Comparison of ENCODE assay signal across 8 cellular contexts in genomic region chr17:76266244-76266938, GRCh38. TPM values are rescaled to one million over a fixed set of nuclear protein-coding genes. Genes with fewer than 3 reads are reported as not detected.
DNase-seq lines count a peak whose midpoint lies in the region; ATAC-seq, FAIRE-seq and TF ChIP-seq lines count a peak whose summit lies in the region.

No MANE protein-coding gene starts in this region.

- dilution Hi-C loops in IMR-90 (cut with HindIII; ENCODE audit: low sequenced_read_pairs, unreplicated experiment), result no loop called here

- no peaks in the 10 kb centered on the region for H3K27me3 Mint-ChIP-seq in CD4-positive, alpha-beta T cell

- no peaks in the 10 kb centered on the region for H3K27me3 ChIP-seq in CD4-positive, alpha-beta T cell (ENCODE audit: control insufficient read depth, insufficient read depth, low read length)
- H3K27me3 ChIP-seq in IMR-90 (ENCODE audit: control insufficient read depth, insufficient read depth, low read length) (no peaks in the 10 kb centered on the region), adrenal gland (no peaks in the 10 kb centered on the region), stomach smooth muscle (ENCODE audit: control insufficient read depth in 1 of 2, insufficient read depth in 2 of 2, low read length in 2 of 2) (no peaks in the 10 kb centered on the region)

- no peak for TF ChIP-seq RAD21 in IMR-90 (IDR thresholded peaks at IDR 0.05; ENCODE audit: low read length)

- peaks cover 32 to 57% of the 10 kb centered on the region in 2 experiments for H3K79me1 ChIP-seq in IMR-90 (ENCODE audit: low read depth in 1 of 2, low read length in 2 of 2)

- H3K4me3 ChIP-seq in IMR-90 (ENCODE audit: insufficient read depth, low read depth, low read length) (peak overlapping the region; percentile 100), adrenal gland (peak overlapping the region; percentile 44 to 94 (median 76)), kidney (ENCODE audit: low read length in 2 of 2) (peak overlapping the region; percentile 72 to 87), stomach smooth muscle (ENCODE audit: low read length in 2 of 2) (peak overlapping the region; percentile 81 to 86)

- peak overlapping the region; percentile 90 for H2AFZ ChIP-seq in IMR-90 (replicated peaks; ENCODE audit: low read length, poor library complexity)

- CTCF ChIA-PET in CD4-positive, alpha-beta T cell (lab: Charles Lee), result interaction anchor here (0.7 to 6.5 kb wide), 7 partner anchors 14 to 145 kb away, joined by 4 to 29 read pairs (median 9); partner anchors contain the start of gene FOXJ1
- CTCF ChIA-PET in IMR-90 (lab: Yijun Ruan, JAX), result no interaction called here

- peak overlapping the region; percentile 30 to 95 for H4K8ac ChIP-seq in IMR-90 (ENCODE audit: low read depth in 2 of 2, low read length in 2 of 2)

- no peak overlapping the region for H2BK20ac ChIP-seq in IMR-90 (ENCODE audit: low read depth, low read length)

- H3K18ac ChIP-seq in IMR-90 (ENCODE audit: low read depth, low read length), result peak overlapping the region; percentile 30

- peak overlapping the region; percentile 88 for H3K4me2 ChIP-seq in IMR-90 (ENCODE audit: low read depth, low read length)

- peaks cover 15% of the 10 kb centered on the region for H3K9me1 ChIP-seq in IMR-90 (ENCODE audit: insufficient read depth, low read length)

- H2BK120ac ChIP-seq in IMR-90 (ENCODE audit: low read depth, low read length), result peak overlapping the region; percentile 71; the same call in 1 of the 2 replicates

- ATAC-seq in CD4-positive, alpha-beta T cell (ENCODE audit: poor library complexity), result no peak
- peak; percentile 6; the same call in 1 of the 2 replicates for ATAC-seq in IMR-90 (ENCODE audit: low read depth)
- ATAC-seq in HG03469 (IDR thresholded peaks at IDR 0.05; ENCODE audit: unreplicated experiment), result no peak

- peak overlapping the region; percentile 96 for H3K4ac ChIP-seq in IMR-90 (ENCODE audit: low read depth, low read length)

- TF ChIP-seq POLR2A in IMR-90 (IDR thresholded peaks at IDR 0.05; ENCODE audit: low read depth, low read length), result no peak
- TF ChIP-seq POLR2A in adrenal gland (IDR thresholded peaks at IDR 0.05), result no peak

- peak overlapping the region; percentile 93 for H3K56ac ChIP-seq in IMR-90 (ENCODE audit: extremely low read depth, insufficient read depth, low read length)

- peak overlapping the region; percentile 14; the same call in 1 of the 2 replicates for H4K5ac ChIP-seq in IMR-90 (ENCODE audit: low read depth, low read length)

- H4K20me1 ChIP-seq in IMR-90 (ENCODE audit: insufficient read depth, low read length), result no peaks in the 10 kb centered on the region

- H3K4me1 ChIP-seq in IMR-90 (ENCODE audit: control insufficient read depth, insufficient read depth, low read length) (peaks cover 10% of the 10 kb centered on the region), adrenal gland (replicated peaks in 1 of 2) (peaks cover 10 to 42% of the 10 kb centered on the region in 2 donors), kidney (ENCODE audit: control insufficient read depth in 1 of 2, insufficient read depth in 1 of 2, low read depth in 1 of 2, low read length in 2 of 2) (peaks cover 38 to 49% of the 10 kb centered on the region in 2 donors), stomach smooth muscle (ENCODE audit: control insufficient read depth, insufficient read depth, low read length) (peaks cover 38% of the 10 kb centered on the region)

- peak overlapping the region; percentile 91 for H3K27ac ChIP-seq in CD4-positive, alpha-beta T cell (ENCODE audit: low read depth, low read length)
- H3K27ac ChIP-seq in IMR-90 (ENCODE audit: insufficient read depth, low read length) (peak overlapping the region; percentile 59), adrenal gland (peak overlapping the region in 4 of 5 donors; percentile 52 to 96 (median 78)), kidney (ENCODE audit: low read depth in 2 of 2, low read length in 2 of 2) (peak overlapping the region; percentile 82 to 92), stomach smooth muscle (ENCODE audit: low read length) (peak overlapping the region; percentile 67)

- peaks cover 49% of the 10 kb centered on the region for H3K36me3 Mint-ChIP-seq in CD4-positive, alpha-beta T cell (ENCODE audit: low read depth)

- H3K9me3 ChIP-seq in CD4-positive, alpha-beta T cell (ENCODE audit: control insufficient read depth, low read length), result no peaks in the 10 kb centered on the region
- H3K9me3 ChIP-seq in IMR-90 (ENCODE audit: control insufficient read depth, insufficient read depth, low read length) (no peaks in the 10 kb centered on the region), adrenal gland (replicated peaks in 1 of 3) (no peaks in the 10 kb centered on the region), kidney (ENCODE audit: control insufficient read depth in 1 of 2, low read length in 2 of 2) (no peaks in the 10 kb centered on the region), stomach smooth muscle (ENCODE audit: control insufficient read depth in 2 of 2, low read length in 2 of 2) (no peaks in the 10 kb centered on the region)

- no peaks in the 10 kb centered on the region for H3K9me3 Mint-ChIP-seq in CD4-positive, alpha-beta T cell

- peak in 1 of 10 experiments; percentile 43 for DNase-seq in CD4-positive, alpha-beta T cell
- DNase-seq in IMR-90 (peak; percentile 30), adrenal gland (peak in 1 of 7 donors; percentile 24), kidney (no peak)
- no peak for DNase-seq in central memory CD4-positive, alpha-beta T cell
- no peak for DNase-seq in activated CD4-positive, CD25-positive, alpha-beta regulatory T cell treated with anti-CD3 and anti-CD28 coated beads, Interleukin-2, amount 50 U/mL, for 72 hours

- WGBS in IMR-90 (ENCODE audit: extremely low coverage in 2 of 2, insufficient read length in 1 of 2), 2 experiments, result no CpG with 5 or more reads among the region's 12 CpGs
- 5 to 18% (median 8%) methylated on average over 4 to 12 of the region's 12 CpGs for WGBS in adrenal gland, 4 donors

- H3K14ac ChIP-seq in IMR-90 (replicated peaks; ENCODE audit: low read depth, low read length), result peak overlapping the region; percentile 99

- peak overlapping the region; percentile 96 for H4K91ac ChIP-seq in IMR-90 (ENCODE audit: insufficient read depth, low read depth, low read length)

- H3K4me1 Mint-ChIP-seq in CD4-positive, alpha-beta T cell (ENCODE audit: low read depth), result peaks cover 75% of the 10 kb centered on the region

- peak overlapping the region; percentile 88 for H2BK5ac ChIP-seq in IMR-90 (ENCODE audit: low read depth, low read length, poor library complexity, severe bottlenecking)

- H3K36me3 ChIP-seq in IMR-90 (ENCODE audit: control insufficient read depth, insufficient read depth, low read length) (peaks cover 8% of the 10 kb centered on the region), adrenal gland (replicated peaks in 1 of 2) (peaks cover 0 to 5% of the 10 kb centered on the region in 2 donors), kidney (ENCODE audit: control insufficient read depth in 1 of 2, insufficient read depth in 2 of 2, low read length in 2 of 2) (no peaks in the 10 kb centered on the region), stomach smooth muscle (ENCODE audit: control insufficient read depth in 2 of 2, insufficient read depth in 2 of 2, low read length in 2 of 2) (no peaks in the 10 kb centered on the region)

- POLR2A ChIA-PET in CD4-positive, alpha-beta T cell (lab: Charles Lee), result interaction anchor here (0.6 to 14.0 kb wide), 10 partner anchors 8 to 286 kb away, joined by 3 to 394 read pairs (median 8); partner anchors contain the start of gene RNF157
- POLR2A ChIA-PET in IMR-90 (lab: Charles Lee; ENCODE audit: unreplicated experiment), result no interaction called here

- FAIRE-seq in kidney (lab: Jason Lieb, UNC), result no peak

- intact Hi-C loops in CD4-positive, alpha-beta T cell (cut with DNase I, micrococcal nuclease), result loop anchor here in 1 of 2 experiments (5.0 kb wide), 1 partner anchor 124 kb away; the partner anchor contains the start of gene FOXJ1
- intact Hi-C loops in IMR-90 (cut with micrococcal nuclease) (loop anchor here (5.0 kb wide), 1 partner anchor 129 kb away; no protein-coding TSS in a partner anchor), adrenal gland (cut with DNase I) (no loop called here), kidney (cut with DNase I) (no loop called here)

- BruUV-seq in IMR-90 (replicated peaks; lab: Mats Ljungman, UMichigan), result no TSS peak

- peak overlapping the region; percentile 69 for H3K9ac ChIP-seq in IMR-90 (ENCODE audit: low read depth, low read length)
- peak overlapping the region; percentile 50 to 74 for H3K9ac ChIP-seq in kidney (ENCODE audit: low read length in 2 of 2)
- H3K9ac ChIP-seq in stomach smooth muscle (ENCODE audit: low read length in 2 of 2), result peak overlapping the region; percentile 76

- peak overlapping the region; percentile 98 for H3K27ac Mint-ChIP-seq in CD4-positive, alpha-beta T cell

- H2AK9ac ChIP-seq in IMR-90 (replicated peaks; ENCODE audit: low read depth, low read length, poor library complexity), result peak overlapping the region; percentile 98

- no peak for TF ChIP-seq CTCF in CD4-positive, alpha-beta T cell (IDR thresholded peaks at IDR 0.05)
- TF ChIP-seq CTCF in IMR-90 (conservative IDR thresholded peaks at IDR 0.05; ENCODE audit: low read depth, low read length) (no peak), adrenal gland (IDR thresholded peaks at IDR 0.05) (no peak), kidney (IDR thresholded peaks at IDR 0.05; ENCODE audit: borderline replicate concordance, extremely low read depth, insufficient read depth) (no peak)

- peak overlapping the region; percentile 75; the same call in 1 of the 3 replicates for H2BK15ac ChIP-seq in IMR-90 (ENCODE audit: low read depth, low read length)

- in situ Hi-C loops in IMR-90 (cut with MboI; ENCODE audit: low sequenced_read_pairs), result no loop called here

- peak overlapping the region; percentile 99 for H3K23ac ChIP-seq in IMR-90 (ENCODE audit: low read depth, low read length)

- peak overlapping the region; percentile 93 for H3K4me3 Mint-ChIP-seq in CD4-positive, alpha-beta T cell

- peak overlapping the region; percentile 92 for H2AK5ac ChIP-seq in IMR-90 (ENCODE audit: low read depth, low read length)

RNA-seq across cellular contexts. Expression of gene UBALD2, which starts 1.2 kb away (rescaled TPM):
- 100 to 1,000 TPM; 253 to 265 TPM for total RNA-seq in CD4-positive, alpha-beta T cell
- 0.90 and 1.4 TPM in 2 replicates for total RNA-seq in IMR-90 (2012; rRNA removed)
- polyA plus RNA-seq in IMR-90 (2012; rRNA removed), result 12.1 and 19.9 TPM in 2 replicates
- polyA plus RNA-seq in IMR-90 (2012; cell fraction: cytosol; rRNA removed), result 11.6 and 33.1 TPM in 2 replicates
- polyA plus RNA-seq in IMR-90 (2012; cell fraction: nucleus; rRNA removed; ENCODE audit: low replicate concordance), result 14.2 and 21.7 TPM in 2 replicates
- 10 to 100 TPM in 6 of 8 donors, 1 to 10 TPM in 2; 5.4 to 71.2 (median 19.4) TPM for total RNA-seq in adrenal gland
- 10 to 100 TPM in 2 of 3 donors, 1 to 10 TPM in 1; 5.2 to 18.2 (median 15.6) TPM for polyA plus RNA-seq in adrenal gland
- 54.3 TPM for total RNA-seq in kidney
- polyA plus RNA-seq in kidney (ENCODE audit: insufficient read depth, low read depth, low replicate concordance), result 59.1 TPM

RNA-seq across cellular contexts. Expression of gene RNF157, which starts 26.1 kb away (rescaled TPM):
- total RNA-seq in CD4-positive, alpha-beta T cell, result 10 to 100 TPM; 18.5 to 21.1 TPM
- total RNA-seq in IMR-90 (2012; rRNA removed) (0.54 and 0.83 TPM in 2 replicates), adrenal gland (1 to 10 TPM; 2.6 to 6.1 (median 4.7) TPM), kidney (4.8 TPM)
- polyA plus RNA-seq in IMR-90 (2012; rRNA removed) (1.1 and 1.3 TPM in 2 replicates), adrenal gland (1 to 10 TPM; 3.0 to 4.7 (median 4.1) TPM), kidney (ENCODE audit: insufficient read depth, low read depth, low replicate concordance) (12.4 TPM)
- polyA plus RNA-seq in IMR-90 (2012; cell fraction: cytosol; rRNA removed), result 0.56 and 0.93 TPM in 2 replicates
- polyA plus RNA-seq in IMR-90 (2012; cell fraction: nucleus; rRNA removed; ENCODE audit: low replicate concordance), result 0.74 and 1.1 TPM in 2 replicates

RNA-seq across cellular contexts. Expression of gene QRICH2, which starts 41.7 kb away (rescaled TPM):
- 1 to 10 TPM; 1.8 to 2.1 TPM for total RNA-seq in CD4-positive, alpha-beta T cell
- total RNA-seq in IMR-90 (2012; rRNA removed) (3.9 and 4.8 TPM in 2 replicates), adrenal gland (1 to 10 TPM in 5 of 8 donors, under 1 TPM in 3; 0.12 to 3.3 (median 1.2) TPM), kidney (2.0 TPM)
- polyA plus RNA-seq in IMR-90 (2012; rRNA removed) (4.3 and 4.7 TPM in 2 replicates), adrenal gland (10 to 100 TPM in 1 of 3 donors, 1 to 10 TPM in 1, under 1 TPM in 1; 0.09 to 14.2 (median 4.8) TPM), kidney (ENCODE audit: insufficient read depth, low read depth, low replicate concordance) (2.5 TPM)
- 1.5 and 2.8 TPM in 2 replicates for polyA plus RNA-seq in IMR-90 (2012; cell fraction: cytosol; rRNA removed)
- 30.2 and 57.3 TPM in 2 replicates for polyA plus RNA-seq in IMR-90 (2012; cell fraction: nucleus; rRNA removed; ENCODE audit: low replicate concordance)
